8 cellular contexts compared by ENCODE assay signal in the genomic region with DNA sequence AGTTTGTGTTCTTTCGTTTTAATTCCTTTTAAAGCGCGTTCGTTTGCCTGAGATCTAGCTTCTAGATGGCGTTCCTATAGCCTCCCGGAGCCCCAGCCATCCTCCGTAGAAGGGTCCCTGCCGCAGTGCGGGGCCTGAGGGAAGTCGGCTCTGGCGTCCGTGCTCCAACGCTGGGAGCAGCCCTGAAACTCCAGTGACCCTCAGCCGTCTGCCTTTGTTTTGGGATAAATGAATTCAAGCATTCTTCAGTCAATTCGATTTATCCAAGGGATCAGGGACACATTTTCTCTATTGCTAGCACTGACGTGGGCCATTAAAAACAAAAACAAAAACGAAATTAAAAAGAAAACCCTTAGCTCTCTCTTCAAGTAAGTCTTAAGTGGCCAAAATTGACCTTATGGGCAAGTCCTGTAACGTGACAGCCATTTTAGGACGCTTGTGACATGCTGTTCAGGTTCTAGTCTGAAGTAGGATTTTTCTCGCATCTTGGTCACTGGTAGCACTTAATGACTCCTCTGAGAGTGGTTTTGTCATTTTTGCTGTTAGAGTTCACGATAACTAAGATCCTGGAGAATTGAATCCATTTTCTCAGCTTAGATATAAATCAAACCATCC. TPM values are rescaled to one million over a fixed set of nuclear protein-coding genes. Genes with fewer than 3 reads are reported as not detected.
DNase-seq lines count a peak whose midpoint lies in the region; ATAC-seq and TF ChIP-seq lines count a peak whose summit lies in the region.

No MANE protein-coding gene starts in this region.

- H3K4me3 Mint-ChIP-seq in brain: peak overlapping the region; percentile 99 to 100 (median 100)

- ATAC-seq in HG02610 (IDR thresholded peaks at IDR 0.05; ENCODE audit: unreplicated experiment): peak; percentile 24

- no peak for TF ChIP-seq CTCF in brain (conservative IDR thresholded peaks at IDR 0.05)

- no peaks in the 10 kb centered on the region for H3K9me3 ChIP-seq in stomach smooth muscle (ENCODE audit: control insufficient read depth in 2 of 2, low read length in 2 of 2)

- H3K4me1 ChIP-seq in stomach smooth muscle (ENCODE audit: control insufficient read depth, insufficient read depth, low read length): no peaks in the 10 kb centered on the region

- H3K27ac Mint-ChIP-seq in brain: peak overlapping the region; percentile 99 to 100 (median 100)

- in situ Hi-C loops in G401 (cut with HindIII; ENCODE audit: low sequenced_read_pairs): no loop called here

- H3K9me3 Mint-ChIP-seq in brain: no peaks in the 10 kb centered on the region

- peak overlapping the region; percentile 95 for H3K27ac ChIP-seq in stomach smooth muscle (ENCODE audit: low read length)

- H3K9ac ChIP-seq in stomach smooth muscle (ENCODE audit: low read length in 2 of 2): peak overlapping the region; percentile 93 to 98

- H3K4me1 Mint-ChIP-seq in brain: peaks cover 47% of the 10 kb centered on the region

- H3K27me3 Mint-ChIP-seq in brain: peaks cover 11% of the 10 kb centered on the region

- DNase-seq in stimulated activated CD8-positive, alpha-beta memory T cell treated with anti-CD3 and anti-CD28 coated beads, Interleukin-15, amount 100 ng/mL, for 24 hours (ENCODE audit: low read depth): peak; percentile 6
- DNase-seq in stimulated activated CD8-positive, alpha-beta memory T cell treated with anti-CD3 and anti-CD28 coated beads, Interleukin-4, amount 100 ng/mL, for 48 hours: no peak
- DNase-seq in NCI-H1105 treated with DMSO at 0.1 percent for 48 hours (lab: John Stamatoyannopoulos, UW) (peak; percentile 58), kidney glomerular epithelial cell (lab: John Stamatoyannopoulos, UW) (peak; percentile 2), G401 (ENCODE audit: low spot score) (no peak)

- peak overlapping the region; percentile 85 to 88 for H3K4me3 ChIP-seq in stomach smooth muscle (ENCODE audit: low read length in 2 of 2)

- no peaks in the 10 kb centered on the region for H3K36me3 ChIP-seq in stomach smooth muscle (ENCODE audit: control insufficient read depth in 2 of 2, insufficient read depth in 2 of 2, low read length in 2 of 2)

- no peaks in the 10 kb centered on the region for H3K27me3 ChIP-seq in stomach smooth muscle (ENCODE audit: control insufficient read depth in 1 of 2, insufficient read depth in 2 of 2, low read length in 2 of 2)

- H3K36me3 Mint-ChIP-seq in brain: peaks cover 19% of the 10 kb centered on the region

RNA-seq across cellular contexts. Expression of gene HSPA13, which starts 0.8 kb away (rescaled TPM):
- 9.3 TPM for polyA plus RNA-seq in brain (ENCODE audit: insufficient read depth, low read depth, low replicate concordance)
- total RNA-seq in G401 (2014; rRNA removed; shearing (Covaris generic)): 14.3 and 26.5 TPM in 2 replicates

Comparison
In these comparisons a context has a peak if more than half of its experiments do, and no peak if none do; other contexts are left out.
1. DNase-seq: peak in stimulated activated CD8-positive, alpha-beta memory T cell treated with anti-CD3 and anti-CD28 coated beads, Interleukin-15, amount 100 ng/mL, for 24 hours (single experiment), NCI-H1105 treated with DMSO at 0.1 percent for 48 hours (single experiment) and kidney glomerular epithelial cell (single experiment); none in stimulated activated CD8-positive, alpha-beta memory T cell treated with anti-CD3 and anti-CD28 coated beads, Interleukin-4, amount 100 ng/mL, for 48 hours (single experiment) and G401 (single experiment).